ENCODE assay signal across 16 cellular contexts in the genomic region with DNA sequence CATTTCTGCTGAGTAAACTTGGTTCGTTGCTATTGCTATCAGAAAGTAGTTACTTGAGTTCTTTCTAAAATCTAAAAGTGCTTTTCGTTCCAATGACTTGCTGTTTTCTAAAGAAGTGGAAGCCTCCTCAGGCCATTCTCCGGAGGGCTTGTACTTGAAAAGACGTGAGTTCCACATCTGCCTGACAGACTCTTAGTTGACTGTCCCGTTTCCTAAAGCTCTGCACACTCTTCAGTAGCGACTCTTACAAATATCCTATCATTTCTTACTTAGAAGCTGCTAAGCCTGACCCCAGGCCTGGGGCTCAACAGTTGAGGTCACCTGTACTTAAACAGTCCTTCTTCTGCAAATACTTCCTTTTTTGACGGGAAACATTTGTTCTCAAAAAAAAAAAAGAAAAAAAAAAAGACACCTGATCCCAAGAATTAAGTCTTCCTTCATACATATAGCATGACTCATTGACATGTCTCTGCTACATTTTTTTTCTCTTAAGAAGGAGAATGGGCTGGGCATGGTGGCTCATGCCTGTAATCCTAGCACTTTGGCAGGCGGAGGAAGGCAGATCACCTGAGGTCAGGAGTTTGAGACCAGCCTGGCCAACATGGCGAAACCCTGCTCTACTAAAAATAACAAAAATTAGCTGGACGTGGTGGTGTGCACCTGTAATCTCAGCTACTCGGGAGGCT.
DNase-seq lines count a peak whose midpoint lies in the region; ATAC-seq and TF ChIP-seq lines count a peak whose summit lies in the region.
"Had no signal": no experiment of that assay in that cellular context is flagged by ENCODE, and none has a peak within 500 bp of the region (broad histone marks: within the 10 kb centered on the region; RNA-seq: fewer than 3 reads in every experiment).

No MANE protein-coding gene starts in this region.

- CTCF ChIA-PET in GM10248 (lab: Yijun Ruan, JAX) = interaction anchor here (1.0 to 2.6 kb wide), 3 partner anchors 8 to 38 kb away, joined by 3 to 8 read pairs (median 3); no protein-coding TSS in a partner anchor

- peaks cover 7% of the 10 kb centered on the region for H3K4me1 Mint-ChIP-seq in type B pancreatic cell (ENCODE audit: unreplicated experiment)
- no peaks in the 10 kb centered on the region for H3K4me1 Mint-ChIP-seq in activated CD4-positive, alpha-beta T cell treated with anti-CD3 and anti-CD28 coated beads, Interleukin-2, amount 10 ng/mL, durations not matched to agents 24 days and 14 days

- H3K4me3 Mint-ChIP-seq in type B pancreatic cell = no peak overlapping the region
- H3K4me3 Mint-ChIP-seq in activated CD4-positive, alpha-beta T cell treated with anti-CD3 and anti-CD28 coated beads, Interleukin-2, amount 10 ng/mL, durations not matched to agents 24 days and 14 days = no peak overlapping the region

- no peaks in the 10 kb centered on the region for H3K27me3 ChIP-seq in hepatocyte
- H3K27me3 ChIP-seq: body of pancreas had no signal

- no peaks in the 10 kb centered on the region for H3K9me2 ChIP-seq in hepatocyte (replicated peaks; ENCODE audit: insufficient read depth)

- H3K4me2 ChIP-seq in hepatocyte = no peak overlapping the region

- DNase-seq in HPDE6-E6E7 (ENCODE audit: extremely low spot score) = peak; percentile 44
- DNase-seq in amniotic epithelial cell (ENCODE audit: low read depth) = peak; percentile 34
- no peak for DNase-seq in hepatocyte (ENCODE audit: low spot score)
- no peak for DNase-seq in type B pancreatic cell (ENCODE audit: extremely low spot score, unreplicated experiment)
- no peak for DNase-seq in activated CD4-positive, alpha-beta T cell treated with anti-CD3 and anti-CD28 coated beads, Interleukin-2, amount 10 ng/mL, durations not matched to agents 24 days and 14 days
- no peak for DNase-seq in GM10248 (ENCODE audit: extremely low spot score)
- DNase-seq: activated CD4-positive, alpha-beta T cell treated with anti-CD3 and anti-CD28 coated beads, Interleukin-2, amount 50 U/mL, for 4 hours; activated naive CD4-positive, alpha-beta T cell treated with anti-CD3 and anti-CD28 coated beads, Interleukin-2, amount 50 U/mL, for 16 hours; activated T-cell treated with anti-CD3 and anti-CD28 coated beads for 4 hours; occipital lobe; SIG-M5; sigmoid colon; stomach had no signal

- no peaks in the 10 kb centered on the region for H4K20me1 ChIP-seq in hepatocyte (ENCODE audit: insufficient read depth, poor library complexity, severe bottlenecking)

- WGBS in hepatocyte (ENCODE audit: low lambda C conversion rate, missing lambda C conversion rate) = 78% methylated on average over 11 of the region's 11 CpGs

- intact Hi-C loops in activated CD4-positive, alpha-beta T cell treated with anti-CD3 and anti-CD28 coated beads, Interleukin-2, amount 10 ng/mL, durations not matched to agents 24 days and 14 days (cut with micrococcal nuclease) = loop anchor here (1.0 kb wide), 1 partner anchor 38 kb away; no protein-coding TSS in a partner anchor

- H3K27ac ChIP-seq in hepatocyte = peak overlapping the region; percentile 6
- H3K27ac ChIP-seq: body of pancreas, sigmoid colon, stomach had no signal

- H3K36me3 ChIP-seq in hepatocyte (replicated peaks; ENCODE audit: insufficient read depth, low read depth) = no peaks in the 10 kb centered on the region
- H3K36me3 ChIP-seq: sigmoid colon had no signal

- H3K27ac Mint-ChIP-seq in type B pancreatic cell = peak overlapping the region; percentile 91
- H3K27ac Mint-ChIP-seq in activated CD4-positive, alpha-beta T cell treated with anti-CD3 and anti-CD28 coated beads, Interleukin-2, amount 10 ng/mL, durations not matched to agents 24 days and 14 days = no peak overlapping the region

- POLR2A ChIA-PET in GM10248 (lab: Yijun Ruan, JAX) = no interaction called here

- peaks cover 4% of the 10 kb centered on the region for H3K36me3 Mint-ChIP-seq in type B pancreatic cell
- H3K36me3 Mint-ChIP-seq in activated CD4-positive, alpha-beta T cell treated with anti-CD3 and anti-CD28 coated beads, Interleukin-2, amount 10 ng/mL, durations not matched to agents 24 days and 14 days (ENCODE audit: low read depth) = no peaks in the 10 kb centered on the region

- no peaks in the 10 kb centered on the region for H3K9me3 ChIP-seq in hepatocyte (ENCODE audit: low read depth)
- H3K9me3 ChIP-seq: body of pancreas, sigmoid colon had no signal

- no peak overlapping the region for H3K4me3 ChIP-seq in hepatocyte
- H3K4me3 ChIP-seq: body of pancreas, K562, sigmoid colon, stomach had no signal

- H3K4me1 ChIP-seq in hepatocyte (ENCODE audit: insufficient read depth) = no peaks in the 10 kb centered on the region
- H3K4me1 ChIP-seq: body of pancreas, sigmoid colon, stomach had no signal

- H3K27me3 Mint-ChIP-seq in type B pancreatic cell = no peaks in the 10 kb centered on the region
- H3K27me3 Mint-ChIP-seq in activated CD4-positive, alpha-beta T cell treated with anti-CD3 and anti-CD28 coated beads, Interleukin-2, amount 10 ng/mL, durations not matched to agents 24 days and 14 days = no peaks in the 10 kb centered on the region

- no peaks in the 10 kb centered on the region for H3K79me2 ChIP-seq in hepatocyte

- H3K9me3 Mint-ChIP-seq in type B pancreatic cell = no peaks in the 10 kb centered on the region
- no peaks in the 10 kb centered on the region for H3K9me3 Mint-ChIP-seq in activated CD4-positive, alpha-beta T cell treated with anti-CD3 and anti-CD28 coated beads, Interleukin-2, amount 10 ng/mL, durations not matched to agents 24 days and 14 days

- ATAC-seq in HG03280 (IDR thresholded peaks at IDR 0.05; ENCODE audit: unreplicated experiment) = no peak

- no peak for TF ChIP-seq CTCF in hepatocyte (IDR thresholded peaks at IDR 0.05; ENCODE audit: poor library complexity)
- no peak for TF ChIP-seq CTCF in type B pancreatic cell (conservative IDR thresholded peaks at IDR 0.05)
- no peak for TF ChIP-seq CTCF in GM10248 (IDR thresholded peaks at IDR 0.05; ENCODE audit: control extremely low read depth, extremely low read depth, low read depth, missing control alignments)

- no peak overlapping the region for H2AFZ ChIP-seq in hepatocyte

Comparison
In these comparisons a context has a peak if more than half of its experiments do, and no peak if none do; other contexts are left out.
1. DNase-seq: peak in HPDE6-E6E7 (single experiment) and amniotic epithelial cell (single experiment); none in hepatocyte (single experiment), type B pancreatic cell (single experiment), activated CD4-positive, alpha-beta T cell treated with anti-CD3 and anti-CD28 coated beads, Interleukin-2, amount 10 ng/mL, durations not matched to agents 24 days and 14 days (single experiment) and GM10248 (single experiment).